ENCODE assay signal across 1 cellular context in the genomic region with DNA sequence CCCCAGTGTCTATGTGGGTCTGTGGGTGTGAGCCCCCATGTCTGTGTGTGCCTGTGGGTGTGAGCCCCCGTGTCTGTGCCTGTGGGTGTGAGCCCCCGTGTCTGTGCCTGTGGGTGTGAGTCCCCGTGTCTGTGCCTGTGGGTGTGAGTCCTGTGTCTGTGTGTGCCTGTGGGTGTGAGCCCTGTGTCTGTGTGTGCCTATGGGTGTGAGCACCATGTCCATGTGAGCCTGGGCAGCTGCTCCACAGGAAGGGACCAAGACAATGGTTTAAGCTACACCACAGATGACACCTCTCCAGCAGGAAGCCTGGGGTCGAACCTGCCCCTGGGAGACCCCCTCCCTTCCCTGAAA.
TF ChIP-seq lines count a peak whose summit lies in the region.

No MANE protein-coding gene starts in this region.

TF ChIP-seq in WTC11, 78 proteins besides CTCF, POLR2A, EP300 and RAD21 (continued from another document):
- TF ChIP-seq, protein P1, sequence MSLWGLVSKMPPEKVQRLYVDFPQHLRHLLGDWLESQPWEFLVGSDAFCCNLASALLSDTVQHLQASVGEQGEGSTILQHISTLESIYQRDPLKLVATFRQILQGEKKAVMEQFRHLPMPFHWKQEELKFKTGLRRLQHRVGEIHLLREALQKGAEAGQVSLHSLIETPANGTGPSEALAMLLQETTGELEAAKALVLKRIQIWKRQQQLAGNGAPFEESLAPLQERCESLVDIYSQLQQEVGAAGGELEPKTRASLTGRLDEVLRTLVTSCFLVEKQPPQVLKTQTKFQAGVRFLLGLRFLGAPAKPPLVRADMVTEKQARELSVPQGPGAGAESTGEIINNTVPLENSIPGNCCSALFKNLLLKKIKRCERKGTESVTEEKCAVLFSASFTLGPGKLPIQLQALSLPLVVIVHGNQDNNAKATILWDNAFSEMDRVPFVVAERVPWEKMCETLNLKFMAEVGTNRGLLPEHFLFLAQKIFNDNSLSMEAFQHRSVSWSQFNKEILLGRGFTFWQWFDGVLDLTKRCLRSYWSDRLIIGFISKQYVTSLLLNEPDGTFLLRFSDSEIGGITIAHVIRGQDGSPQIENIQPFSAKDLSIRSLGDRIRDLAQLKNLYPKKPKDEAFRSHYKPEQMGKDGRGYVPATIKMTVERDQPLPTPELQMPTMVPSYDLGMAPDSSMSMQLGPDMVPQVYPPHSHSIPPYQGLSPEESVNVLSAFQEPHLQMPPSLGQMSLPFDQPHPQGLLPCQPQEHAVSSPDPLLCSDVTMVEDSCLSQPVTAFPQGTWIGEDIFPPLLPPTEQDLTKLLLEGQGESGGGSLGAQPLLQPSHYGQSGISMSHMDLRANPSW (CRISPR knock-in tag; conservative IDR thresholded peaks at IDR 0.05; ENCODE audit: low read depth), result no peak
